In genomic region chr9:113943112-113944009, GRCh38 we compare ENCODE assay signal across 19 cellular contexts.
DNase-seq lines count a peak whose midpoint lies in the region; ATAC-seq and TF ChIP-seq lines count a peak whose summit lies in the region.
"Had no signal": no experiment of that assay in that cellular context is flagged by ENCODE, and none has a peak within 500 bp of the region (broad histone marks: within the 10 kb centered on the region; RNA-seq: fewer than 3 reads in every experiment).

No MANE protein-coding gene starts in this region.

- no peak overlapping the region for H3K4me2 ChIP-seq in neural progenitor cell

- TF ChIP-seq CTCF in right atrium auricular region (IDR thresholded peaks at IDR 0.05) (no peak), endodermal cell (conservative IDR thresholded peaks at IDR 0.05) (no peak), neural progenitor cell (IDR thresholded peaks at IDR 0.05) (no peak)

- no peaks in the 10 kb centered on the region for H3K9me3 Mint-ChIP-seq in endodermal cell
- peaks cover 21% of the 10 kb centered on the region for H3K9me3 Mint-ChIP-seq in neural progenitor cell
- H3K9me3 Mint-ChIP-seq: CD4-positive, alpha-beta T cell had no signal

- H2AFZ ChIP-seq in neural progenitor cell (replicated peaks): no peak overlapping the region
- H2AFZ ChIP-seq: GM23248 had no signal

- H3K36me3 Mint-ChIP-seq in endodermal cell (ENCODE audit: low read depth) (peaks cover 7% of the 10 kb centered on the region), neural progenitor cell (peaks cover 32% of the 10 kb centered on the region)

- H3K27me3 ChIP-seq in right atrium auricular region (no peaks in the 10 kb centered on the region), endodermal cell (ENCODE audit: control insufficient read depth, insufficient read depth, low read length, poor library complexity, severe bottlenecking) (no peaks in the 10 kb centered on the region), neural progenitor cell (no peaks in the 10 kb centered on the region), H7 (ENCODE audit: control insufficient read depth, insufficient read depth, low read length) (no peaks in the 10 kb centered on the region)
- H3K27me3 ChIP-seq: BE2C, Peyer's patch had no signal

- H3K4me1 ChIP-seq in right atrium auricular region (peaks cover 0 to 4% of the 10 kb centered on the region in 2 donors), endodermal cell (ENCODE audit: control insufficient read depth, insufficient read depth, low read length) (no peaks in the 10 kb centered on the region), neural progenitor cell (peaks cover 11% of the 10 kb centered on the region)
- H3K4me1 ChIP-seq: Caco-2, Peyer's patch had no signal

- peaks cover 75% of the 10 kb centered on the region for H3K79me2 ChIP-seq in neural progenitor cell (ENCODE audit: low read depth)

- H3K9me3 ChIP-seq in right atrium auricular region (no peaks in the 10 kb centered on the region), endodermal cell (ENCODE audit: control insufficient read depth, low read length) (no peaks in the 10 kb centered on the region), neural progenitor cell (ENCODE audit: low read depth) (no peaks in the 10 kb centered on the region)
- H3K9me3 ChIP-seq: BE2C, Caco-2, Peyer's patch had no signal

- H3K9ac ChIP-seq in endodermal cell (ENCODE audit: extremely low read depth, low read length, poor library complexity, severe bottlenecking) (no peak overlapping the region), neural progenitor cell (no peak overlapping the region)
- H3K9ac ChIP-seq: GM23248 had no signal

- intact Hi-C loops in left ventricle myocardium superior (cut with micrococcal nuclease): no loop called here

- peak; percentile 38 for DNase-seq in right atrium auricular region (ENCODE audit: low spot score)
- no peak for DNase-seq in left ventricle myocardium superior
- DNase-seq in endodermal cell: no peak
- no peak for DNase-seq in neural progenitor cell (ENCODE audit: low spot score)
- no peak for DNase-seq in NCI-H2171 (lab: John Stamatoyannopoulos, UW)
- no peak for DNase-seq in H7
- DNase-seq: BE2C; Caco-2; CD4-positive, alpha-beta T cell; DMS153; GM23248; KBM-7; NCI-H1105; NCI-H2081; NCI-H446 treated with DMSO at 0.1 percent for 48 hours; NCI-H69; Peyer's patch had no signal

- no peaks in the 10 kb centered on the region for H3K27me3 Mint-ChIP-seq in endodermal cell (ENCODE audit: insufficient read depth)
- H3K27me3 Mint-ChIP-seq in neural progenitor cell (ENCODE audit: insufficient read depth, low read depth): no peaks in the 10 kb centered on the region
- H3K27me3 Mint-ChIP-seq: CD4-positive, alpha-beta T cell had no signal

- no peaks in the 10 kb centered on the region for H3F3A ChIP-seq in neural progenitor cell (ENCODE audit: low read depth)

- H3K27ac Mint-ChIP-seq in endodermal cell (peak overlapping the region; percentile 74), neural progenitor cell (peak overlapping the region; percentile 54)
- H3K27ac Mint-ChIP-seq: CD4-positive, alpha-beta T cell had no signal

- H4K20me1 ChIP-seq in neural progenitor cell (ENCODE audit: low read depth): peaks cover 43% of the 10 kb centered on the region

- peaks cover 7% of the 10 kb centered on the region for H3K4me1 Mint-ChIP-seq in endodermal cell
- peaks cover 15% of the 10 kb centered on the region for H3K4me1 Mint-ChIP-seq in neural progenitor cell

- no peak overlapping the region for H3K4me3 Mint-ChIP-seq in endodermal cell
- H3K4me3 Mint-ChIP-seq in neural progenitor cell: no peak overlapping the region
- H3K4me3 Mint-ChIP-seq: CD4-positive, alpha-beta T cell had no signal

- H3K36me3 ChIP-seq in right atrium auricular region: no peaks in the 10 kb centered on the region
- peaks cover 4% of the 10 kb centered on the region for H3K36me3 ChIP-seq in endodermal cell (ENCODE audit: control insufficient read depth, insufficient read depth, low read length)
- no peaks in the 10 kb centered on the region for H3K36me3 ChIP-seq in neural progenitor cell
- H3K36me3 ChIP-seq in H7 (replicated peaks; ENCODE audit: control insufficient read depth, insufficient read depth, low read length): no peaks in the 10 kb centered on the region; the same call in 1 of the 2 replicates
- H3K36me3 ChIP-seq: Peyer's patch had no signal

- ATAC-seq in left ventricle myocardium superior: no peak
- ATAC-seq in GM18873 (IDR thresholded peaks at IDR 0.05; ENCODE audit: low FRiP score, unreplicated experiment): no peak
- ATAC-seq: GM12878 had no signal

- WGBS in endodermal cell (ENCODE audit: insufficient coverage in 1 of 2, insufficient read length in 1 of 2), 2 experiments: 91 to 100% methylated on average over 9 to 13 of the region's 13 CpGs

- no peak overlapping the region for H3K4me3 ChIP-seq in right atrium auricular region
- no peak overlapping the region for H3K4me3 ChIP-seq in endodermal cell (ENCODE audit: low read length)
- no peak overlapping the region for H3K4me3 ChIP-seq in neural progenitor cell
- no peak overlapping the region for H3K4me3 ChIP-seq in H7 (ENCODE audit: insufficient read depth, low read depth, low read length)
- H3K4me3 ChIP-seq: GM12878, GM23248, Peyer's patch had no signal

- no peak overlapping the region for H3K27ac ChIP-seq in right atrium auricular region
- no peak overlapping the region for H3K27ac ChIP-seq in endodermal cell (ENCODE audit: low read depth, low read length)
- no peak overlapping the region for H3K27ac ChIP-seq in neural progenitor cell
- H3K27ac ChIP-seq: GM23248, Peyer's patch had no signal
